Comparison of ENCODE assay signal across 8 cellular contexts in genomic region chr21:45471229-45472052, GRCh38.
DNase-seq lines count a peak whose midpoint lies in the region; TF ChIP-seq lines count a peak whose summit lies in the region.

No MANE protein-coding gene starts in this region.

- TF ChIP-seq CTCF in right atrium auricular region (IDR thresholded peaks at IDR 0.05) (no peak), OCI-LY7 (conservative IDR thresholded peaks at IDR 0.05; ENCODE audit: low read length) (no peak)

- H3K27ac ChIP-seq in GM23248 = peak overlapping the region; percentile 98
- peak overlapping the region; percentile 11 for H3K27ac ChIP-seq in adipose tissue (ENCODE audit: low read depth, low read length)
- H3K27ac ChIP-seq in right atrium auricular region = peak overlapping the region; percentile 76 to 78
- H3K27ac ChIP-seq in skin epidermis = peak overlapping the region in 20 of 21 experiments; percentile 61 to 90 (median 82)
- H3K27ac ChIP-seq in OCI-LY7 (ENCODE audit: low read depth, low read length, poor library complexity, severe bottlenecking) = no peak overlapping the region

- no TSS peak for BruUV-seq in OCI-LY7 (replicated peaks; lab: Mats Ljungman, UMichigan)

- peak overlapping the region; percentile 68 for H2AFZ ChIP-seq in GM23248
- H2AFZ ChIP-seq in OCI-LY7 (ENCODE audit: low read length) = no peak overlapping the region

- H3K27me3 ChIP-seq in GM23248 (replicated peaks; ENCODE audit: insufficient read depth) (no peaks in the 10 kb centered on the region), right atrium auricular region (no peaks in the 10 kb centered on the region)

- in situ Hi-C loops in GM23248 (cut with MboI) = no loop called here

- no peaks in the 10 kb centered on the region for H3K79me2 ChIP-seq in GM23248 (ENCODE audit: insufficient read depth)
- H3K79me2 ChIP-seq in OCI-LY7 (ENCODE audit: insufficient read depth, low read depth, low read length) = no peaks in the 10 kb centered on the region

- 8 to 14% methylated on average over 22 of the region's 26 CpGs for WGBS in GM23248 (ENCODE audit: low coverage in 1 of 2, low lambda C conversion rate in 2 of 2, missing lambda C conversion rate in 2 of 2), 2 experiments
- WGBS in adipose tissue, 3 donors = 39 to 47% (median 43%) methylated on average over 26 of the region's 26 CpGs

- POLR2A ChIA-PET in OCI-LY7 (lab: Charles Lee) = no interaction called here

- peak overlapping the region; percentile 83 for H3K9ac ChIP-seq in GM23248

- H3K4me2 ChIP-seq in GM23248 (ENCODE audit: unreplicated experiment) (peak overlapping the region; percentile 81), OCI-LY7 (ENCODE audit: low read length) (no peak overlapping the region)

- H3K36me3 ChIP-seq in GM23248 (ENCODE audit: low read depth) = no peaks in the 10 kb centered on the region
- H3K36me3 ChIP-seq in right atrium auricular region = peaks cover 31% of the 10 kb centered on the region
- H3K36me3 ChIP-seq in OCI-LY7 (ENCODE audit: insufficient read depth, low read length) = no peaks in the 10 kb centered on the region

- DNase-seq in GM23248 (peak; percentile 90), right atrium auricular region (ENCODE audit: low spot score) (peak; percentile 77), NOMO-1 (lab: John Stamatoyannopoulos, UW; ENCODE audit: unreplicated experiment in 2 of 2) (no peak), SKM-1 (lab: John Stamatoyannopoulos, UW; ENCODE audit: unreplicated experiment) (no peak), OCI-LY7 (ENCODE audit: low spot score) (no peak)
- DNase-seq in stimulated activated CD4-positive, alpha-beta T cell treated with anti-CD3 and anti-CD28 coated beads, Interleukin-4, amount 100 ng/mL, for 4 hours = no peak

- no peaks in the 10 kb centered on the region for H4K20me1 ChIP-seq in GM23248 (ENCODE audit: insufficient read depth)
- no peaks in the 10 kb centered on the region for H4K20me1 ChIP-seq in OCI-LY7 (ENCODE audit: insufficient read depth, low read length)

- intact Hi-C loops in OCI-LY7 (cut with micrococcal nuclease; ENCODE audit: unreplicated experiment) = no loop called here

- H3K4me1 ChIP-seq in GM23248 (ENCODE audit: insufficient read depth) = peaks cover 24% of the 10 kb centered on the region
- peaks cover 0 to 38% of the 10 kb centered on the region in 2 donors for H3K4me1 ChIP-seq in right atrium auricular region
- H3K4me1 ChIP-seq in OCI-LY7 (ENCODE audit: insufficient read depth, low read length, poor library complexity, severe bottlenecking) = no peaks in the 10 kb centered on the region

- peak overlapping the region; percentile 65 for H3K4me3 ChIP-seq in GM23248
- H3K4me3 ChIP-seq in right atrium auricular region = peak overlapping the region in 1 of 2 donors; percentile 1
- no peak overlapping the region for H3K4me3 ChIP-seq in skin epidermis
- H3K4me3 ChIP-seq in OCI-LY7 (ENCODE audit: low read depth, low read length, poor library complexity, severe bottlenecking) = no peak overlapping the region

- H3F3A ChIP-seq in GM23248 (ENCODE audit: insufficient read depth) = peaks cover 24% of the 10 kb centered on the region

- CTCF ChIA-PET in OCI-LY7 (lab: Charles Lee; ENCODE audit: unreplicated experiment) = no interaction called here

- H3K9me3 ChIP-seq in GM23248 (ENCODE audit: low read depth) = no peaks in the 10 kb centered on the region
- H3K9me3 ChIP-seq in right atrium auricular region = no peaks in the 10 kb centered on the region
- H3K9me3 ChIP-seq in OCI-LY7 (ENCODE audit: low read length) = no peaks in the 10 kb centered on the region

- H3K9me2 ChIP-seq in GM23248 (ENCODE audit: insufficient read depth) (no peaks in the 10 kb centered on the region), OCI-LY7 (ENCODE audit: insufficient read depth, low read length) (no peaks in the 10 kb centered on the region)

Comparison
In these comparisons a context has a peak if more than half of its experiments do, and no peak if none do; other contexts are left out.
1. DNase-seq: peak in GM23248 (single experiment) and right atrium auricular region (single experiment); none in stimulated activated CD4-positive, alpha-beta T cell treated with anti-CD3 and anti-CD28 coated beads, Interleukin-4, amount 100 ng/mL, for 4 hours (0 of 2), NOMO-1 (0 of 2), SKM-1 (single experiment) and OCI-LY7 (single experiment).